ENCODE assay signal across 1 cellular context in genomic region chr7:50299163-50299562, GRCh38.
TF ChIP-seq lines count a peak whose summit lies in the region.

No MANE protein-coding gene starts in this region.

TF ChIP-seq in K562, 482 proteins besides CTCF, POLR2A, EP300 and RAD21:
- TF ChIP-seq ZNF12 (CRISPR knock-in tag; IDR thresholded peaks at IDR 0.05) (no peak), KDM1A (IDR thresholded peaks at IDR 0.05) (peak; percentile 43 to 53; a peak in 2 of 4 replicates), BCOR (IDR thresholded peaks at IDR 0.05) (peak; percentile 81; the same call in 1 of the 2 replicates), RCOR1 (IDR thresholded peaks at IDR 0.05; ENCODE audit: borderline replicate concordance in 1 of 2, low read depth in 2 of 2, low read length in 2 of 2) (peak in 1 of 2 experiments; percentile 18; a peak in 1 of 4 replicates), WHSC1 (IDR thresholded peaks at IDR 0.05; ENCODE audit: low read length) (no peak), RBM25 (IDR thresholded peaks at IDR 0.05; ENCODE audit: low read depth, low read length, severe bottlenecking) (peak; percentile 87), ERF (CRISPR knock-in tag; IDR thresholded peaks at IDR 0.05) (no peak), ADNP (tag; IDR thresholded peaks at IDR 0.05) (peak; percentile 62; the same call in 1 of the 2 replicates), ZFP91 (CRISPR knock-in tag; IDR thresholded peaks at IDR 0.05) (no peak), SP2 (IDR thresholded peaks at IDR 0.05; ENCODE audit: extremely low read depth, low read depth, low read length, poor library complexity, severe bottlenecking) (no peak), TARDBP (IDR thresholded peaks at IDR 0.05) (no peak), SMARCA5 (IDR thresholded peaks at IDR 0.05) (peak; percentile 52; the same call in 1 of the 2 replicates), TSC22D4 (tag; IDR thresholded peaks at IDR 0.05) (no peak), HDAC2 (IDR thresholded peaks at IDR 0.05) (0 out of 2 replicates have a peak, but pooled peaks have one; percentile 22), ZBTB40 (IDR thresholded peaks at IDR 0.05) (no peak), ZBTB40 (CRISPR knock-in tag; IDR thresholded peaks at IDR 0.05) (no peak)
